1 cellular context compared by ENCODE assay signal in the genomic region with DNA sequence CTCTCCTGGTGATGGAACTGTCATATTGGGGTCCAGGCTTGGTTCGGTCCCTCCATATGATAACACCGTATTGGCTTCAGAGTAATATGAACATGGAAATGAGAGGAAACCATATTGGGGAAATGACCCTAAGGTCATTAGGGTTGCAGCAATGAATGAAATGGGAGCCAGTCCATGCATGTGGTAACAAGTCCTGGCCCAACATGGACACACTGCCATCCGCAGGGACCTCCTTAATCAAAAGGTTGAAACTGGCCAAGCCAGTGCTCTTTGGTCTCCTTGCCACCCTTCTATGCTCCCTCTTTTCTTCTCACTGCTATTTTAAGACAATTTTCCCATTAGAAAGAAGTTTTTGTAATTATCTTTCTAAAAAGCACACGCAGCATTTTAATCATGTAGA.
TF ChIP-seq lines count a peak whose summit lies in the region.

No MANE protein-coding gene starts in this region.

TF ChIP-seq in GM23338, 12 proteins besides CTCF, POLR2A, EP300 and RAD21 (continued from another document):
- TF ChIP-seq, protein P1, sequence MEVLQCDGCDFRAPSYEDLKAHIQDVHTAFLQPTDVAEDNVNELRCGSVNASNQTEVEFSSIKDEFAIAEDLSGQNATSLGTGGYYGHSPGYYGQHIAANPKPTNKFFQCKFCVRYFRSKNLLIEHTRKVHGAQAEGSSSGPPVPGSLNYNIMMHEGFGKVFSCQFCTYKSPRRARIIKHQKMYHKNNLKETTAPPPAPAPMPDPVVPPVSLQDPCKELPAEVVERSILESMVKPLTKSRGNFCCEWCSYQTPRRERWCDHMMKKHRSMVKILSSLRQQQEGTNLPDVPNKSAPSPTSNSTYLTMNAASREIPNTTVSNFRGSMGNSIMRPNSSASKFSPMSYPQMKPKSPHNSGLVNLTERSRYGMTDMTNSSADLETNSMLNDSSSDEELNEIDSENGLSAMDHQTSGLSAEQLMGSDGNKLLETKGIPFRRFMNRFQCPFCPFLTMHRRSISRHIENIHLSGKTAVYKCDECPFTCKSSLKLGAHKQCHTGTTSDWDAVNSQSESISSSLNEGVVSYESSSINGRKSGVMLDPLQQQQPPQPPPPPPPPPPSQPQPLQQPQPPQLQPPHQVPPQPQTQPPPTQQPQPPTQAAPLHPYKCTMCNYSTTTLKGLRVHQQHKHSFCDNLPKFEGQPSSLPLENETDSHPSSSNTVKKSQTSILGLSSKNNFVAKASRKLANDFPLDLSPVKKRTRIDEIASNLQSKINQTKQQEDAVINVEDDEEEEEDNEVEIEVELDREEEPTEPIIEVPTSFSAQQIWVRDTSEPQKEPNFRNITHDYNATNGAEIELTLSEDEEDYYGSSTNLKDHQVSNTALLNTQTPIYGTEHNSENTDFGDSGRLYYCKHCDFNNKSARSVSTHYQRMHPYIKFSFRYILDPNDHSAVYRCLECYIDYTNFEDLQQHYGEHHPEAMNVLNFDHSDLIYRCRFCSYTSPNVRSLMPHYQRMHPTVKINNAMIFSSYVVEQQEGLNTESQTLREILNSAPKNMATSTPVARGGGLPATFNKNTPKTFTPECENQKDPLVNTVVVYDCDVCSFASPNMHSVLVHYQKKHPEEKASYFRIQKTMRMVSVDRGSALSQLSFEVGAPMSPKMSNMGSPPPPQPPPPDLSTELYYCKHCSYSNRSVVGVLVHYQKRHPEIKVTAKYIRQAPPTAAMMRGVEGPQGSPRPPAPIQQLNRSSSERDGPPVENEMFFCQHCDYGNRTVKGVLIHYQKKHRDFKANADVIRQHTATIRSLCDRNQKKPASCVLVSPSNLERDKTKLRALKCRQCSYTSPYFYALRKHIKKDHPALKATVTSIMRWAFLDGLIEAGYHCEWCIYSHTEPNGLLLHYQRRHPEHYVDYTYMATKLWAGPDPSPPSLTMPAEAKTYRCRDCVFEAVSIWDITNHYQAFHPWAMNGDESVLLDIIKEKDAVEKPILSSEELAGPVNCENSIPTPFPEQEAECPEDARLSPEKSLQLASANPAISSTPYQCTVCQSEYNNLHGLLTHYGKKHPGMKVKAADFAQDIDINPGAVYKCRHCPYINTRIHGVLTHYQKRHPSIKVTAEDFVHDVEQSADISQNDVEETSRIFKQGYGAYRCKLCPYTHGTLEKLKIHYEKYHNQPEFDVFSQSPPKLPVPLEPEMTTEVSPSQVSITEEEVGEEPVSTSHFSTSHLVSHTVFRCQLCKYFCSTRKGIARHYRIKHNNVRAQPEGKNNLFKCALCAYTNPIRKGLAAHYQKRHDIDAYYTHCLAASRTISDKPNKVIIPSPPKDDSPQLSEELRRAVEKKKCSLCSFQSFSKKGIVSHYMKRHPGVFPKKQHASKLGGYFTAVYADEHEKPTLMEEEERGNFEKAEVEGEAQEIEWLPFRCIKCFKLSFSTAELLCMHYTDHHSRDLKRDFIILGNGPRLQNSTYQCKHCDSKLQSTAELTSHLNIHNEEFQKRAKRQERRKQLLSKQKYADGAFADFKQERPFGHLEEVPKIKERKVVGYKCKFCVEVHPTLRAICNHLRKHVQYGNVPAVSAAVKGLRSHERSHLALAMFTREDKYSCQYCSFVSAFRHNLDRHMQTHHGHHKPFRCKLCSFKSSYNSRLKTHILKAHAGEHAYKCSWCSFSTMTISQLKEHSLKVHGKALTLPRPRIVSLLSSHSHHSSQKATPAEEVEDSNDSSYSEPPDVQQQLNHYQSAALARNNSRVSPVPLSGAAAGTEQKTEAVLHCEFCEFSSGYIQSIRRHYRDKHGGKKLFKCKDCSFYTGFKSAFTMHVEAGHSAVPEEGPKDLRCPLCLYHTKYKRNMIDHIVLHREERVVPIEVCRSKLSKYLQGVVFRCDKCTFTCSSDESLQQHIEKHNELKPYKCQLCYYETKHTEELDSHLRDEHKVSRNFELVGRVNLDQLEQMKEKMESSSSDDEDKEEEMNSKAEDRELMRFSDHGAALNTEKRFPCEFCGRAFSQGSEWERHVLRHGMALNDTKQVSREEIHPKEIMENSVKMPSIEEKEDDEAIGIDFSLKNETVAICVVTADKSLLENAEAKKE (CRISPR knock-in tag; IDR thresholded peaks at IDR 0.05): no peak
- TF ChIP-seq ZNF331 (CRISPR knock-in tag; IDR thresholded peaks at IDR 0.05; ENCODE audit: low read depth) (no peak), ZNF114 (CRISPR knock-in tag; IDR thresholded peaks at IDR 0.05) (no peak), NANOG (IDR thresholded peaks at IDR 0.05; ENCODE audit: borderline replicate concordance) (no peak), CREB1 (CRISPR knock-in tag; IDR thresholded peaks at IDR 0.05; ENCODE audit: low read depth) (no peak)
